In genomic region chr6:55886185-55886836, GRCh38 we compare ENCODE assay signal across 10 cellular contexts. TPM values are rescaled to one million over a fixed set of nuclear protein-coding genes. Genes with fewer than 3 reads are reported as not detected.
DNase-seq lines count a peak whose midpoint lies in the region; ATAC-seq and TF ChIP-seq lines count a peak whose summit lies in the region.
"Had no signal": no experiment of that assay in that cellular context is flagged by ENCODE, and none has a peak within 500 bp of the region (broad histone marks: within the 10 kb centered on the region; RNA-seq: fewer than 3 reads in every experiment).

No MANE protein-coding gene starts in this region.

- no peak overlapping the region for H2AFZ ChIP-seq in PC-3 (ENCODE audit: low read length)

- no peak for TF ChIP-seq EP300 in transverse colon (IDR thresholded peaks at IDR 0.05; ENCODE audit: low read depth)

- no peaks in the 10 kb centered on the region for H3K27me3 ChIP-seq in PC-3 (ENCODE audit: low read length)
- H3K27me3 ChIP-seq in transverse colon = no peaks in the 10 kb centered on the region

- no peak overlapping the region for H3K9ac ChIP-seq in PC-3 (ENCODE audit: low read length)

- POLR2A ChIA-PET in PC-3 (lab: Charles Lee; ENCODE audit: unreplicated experiment) (no interaction called here), HEK293T (lab: Yijun Ruan, JAX) (no interaction called here)

- ATAC-seq in PC-3 = no peak

- WGBS in transverse colon (ENCODE audit: low coverage in 1 of 2), 2 donors = 76 to 87% methylated on average over 3 of the region's 3 CpGs

- BruUV-seq in PC-3 (replicated peaks; lab: Mats Ljungman, UMichigan) = no TSS peak

- DNase-seq in SKM-1 (lab: John Stamatoyannopoulos, UW; ENCODE audit: unreplicated experiment) = peak; percentile 31
- DNase-seq in SKM-1 treated with dmso at 0.1 percent for 144 hours (lab: John Stamatoyannopoulos, UW; ENCODE audit: unreplicated experiment) = no peak
- DNase-seq in PC-3 = peak; percentile 69
- peak; percentile 42 for DNase-seq in fibroblast of pulmonary artery (ENCODE audit: low read depth)
- DNase-seq in transverse colon = no peak
- no peak for DNase-seq in NCI-H187 treated with DMSO at 0.1 percent for 48 hours (lab: John Stamatoyannopoulos, UW)
- DNase-seq in Ammon's horn (ENCODE audit: low spot score) = no peak
- DNase-seq in HEK293T (ENCODE audit: extremely low spot score) = no peak
- DNase-seq: activated naive CD4-positive, alpha-beta T cell treated with anti-CD3 and anti-CD28 coated beads, Interleukin-2, amount 50 U/mL, for 16 hours; mesendoderm had no signal

- H3K27ac ChIP-seq in PC-3 (ENCODE audit: low read length) (no peak overlapping the region), transverse colon (no peak overlapping the region)

- no peak overlapping the region for H3K4me2 ChIP-seq in PC-3 (ENCODE audit: low read length)

- intact Hi-C loops in PC-3 (cut with micrococcal nuclease) = loop anchor here (1.0 to 5.0 kb wide), 5 partner anchors 67 to 609 kb away; no protein-coding TSS in a partner anchor
- intact Hi-C loops in transverse colon (cut with DNase I; ENCODE audit: low total_unique reads) = no loop called here

- in situ Hi-C loops in transverse colon (cut with MboI; ENCODE audit: low pct_ligation_motif_present in 1 of 4, low pct_unique_long_range_greater_than_20kb in 1 of 4, low sequenced_read_pairs in 3 of 4) = loop anchor here in 1 of 4 donors (25.0 kb wide), 1 partner anchor 449 kb away; no protein-coding TSS in a partner anchor

- H3K79me2 ChIP-seq in PC-3 (ENCODE audit: low read length) = no peaks in the 10 kb centered on the region

- no peak for TF ChIP-seq POLR2A in transverse colon (IDR thresholded peaks at IDR 0.05)

- H3K36me3 ChIP-seq in PC-3 (ENCODE audit: low read depth, low read length) (no peaks in the 10 kb centered on the region), transverse colon (no peaks in the 10 kb centered on the region)

- H3F3A ChIP-seq in PC-3 (ENCODE audit: low read length, unreplicated experiment) = no peaks in the 10 kb centered on the region

- CTCF ChIA-PET in PC-3 (lab: Charles Lee) = interaction anchor here (0.6 to 0.7 kb wide), 3 partner anchors 110 to 250 kb away, joined by 3 read pairs; no protein-coding TSS in a partner anchor
- CTCF ChIA-PET in HEK293T (lab: Yijun Ruan, JAX) = interaction anchor here (1.3 kb wide), 1 partner anchor 447 kb away, joined by 4 read pairs; no protein-coding TSS in a partner anchor

- no peak overlapping the region for H3K4me3 ChIP-seq in PC-3 (ENCODE audit: low read length)
- H3K4me3 ChIP-seq in fibroblast of pulmonary artery (replicated peaks; ENCODE audit: low read depth, low read length) = no peak overlapping the region
- H3K4me3 ChIP-seq in transverse colon = no peak overlapping the region

- no peaks in the 10 kb centered on the region for H3K9me2 ChIP-seq in PC-3 (replicated peaks; ENCODE audit: low read length)

- H3K9me3 ChIP-seq in PC-3 (ENCODE audit: low read length) (no peaks in the 10 kb centered on the region), transverse colon (no peaks in the 10 kb centered on the region)

- H4K20me1 ChIP-seq in PC-3 (ENCODE audit: low read length) = no peaks in the 10 kb centered on the region

- H3K4me1 ChIP-seq in PC-3 (ENCODE audit: insufficient read depth, low read length) = peaks cover 31% of the 10 kb centered on the region
- no peaks in the 10 kb centered on the region for H3K4me1 ChIP-seq in transverse colon

- TF ChIP-seq CTCF in PC-3 (conservative IDR thresholded peaks at IDR 0.05; ENCODE audit: low read depth, low read length) (peak; percentile 64), fibroblast of pulmonary artery (IDR thresholded peaks at IDR 0.05; ENCODE audit: low read length, missing control alignments) (peak; percentile 43), transverse colon (IDR thresholded peaks at IDR 0.05) (peak in 4 of 5 experiments; percentile 16 to 33 (median 26))

TF ChIP-seq in HEK293T, 16 proteins besides CTCF, POLR2A, EP300 and RAD21:
- TF ChIP-seq ELF4 (IDR thresholded peaks at IDR 0.05) (no peak), FOXK2 (IDR thresholded peaks at IDR 0.05) (no peak), HDGF (IDR thresholded peaks at IDR 0.05; ENCODE audit: borderline replicate concordance) (no peak), FOXA1 (IDR thresholded peaks at IDR 0.05) (no peak), L3MBTL2 (conservative IDR thresholded peaks at IDR 0.05) (no peak), BHLHE40 (IDR thresholded peaks at IDR 0.05; ENCODE audit: borderline replicate concordance) (no peak), NFRKB (IDR thresholded peaks at IDR 0.05) (no peak), SUZ12 (IDR thresholded peaks at IDR 0.05) (no peak), FOXM1 (IDR thresholded peaks at IDR 0.05; ENCODE audit: borderline replicate concordance) (no peak), ZNF384 (IDR thresholded peaks at IDR 0.05) (no peak), LEF1 (IDR thresholded peaks at IDR 0.05; ENCODE audit: borderline replicate concordance) (no peak), TARDBP (IDR thresholded peaks at IDR 0.05) (no peak), CTBP1 (IDR thresholded peaks at IDR 0.05; ENCODE audit: borderline replicate concordance) (no peak), SP1 (IDR thresholded peaks at IDR 0.05) (no peak), ARNT (IDR thresholded peaks at IDR 0.05) (no peak), PKNOX1 (IDR thresholded peaks at IDR 0.05) (no peak)
TF ChIP-seq in HEK293T: peak in this region for 0.

RNA-seq across cellular contexts. Expression of gene BMP5, which starts 10.9 kb away (rescaled TPM):
- total RNA-seq in PC-3 (2014; rRNA removed) (not detected in 2 replicates), transverse colon (1 to 10 TPM; 1.8 to 5.6 (median 3.4) TPM)

Comparison
In these comparisons a context has a peak if more than half of its experiments do, and no peak if none do; other contexts are left out.
1. DNase-seq: peak in SKM-1 (single experiment), PC-3 (single experiment) and fibroblast of pulmonary artery (single experiment); none in SKM-1 treated with dmso at 0.1 percent for 144 hours (single experiment), transverse colon (single experiment), NCI-H187 treated with DMSO at 0.1 percent for 48 hours (single experiment), Ammon's horn (single experiment) and HEK293T (single experiment).
2. Peak in every context shown above with its lines, with median percentiles within 50 percentile points of each other: CTCF ChIP-seq.